ENCODE assay signal across 1 cellular context in the genomic region with DNA sequence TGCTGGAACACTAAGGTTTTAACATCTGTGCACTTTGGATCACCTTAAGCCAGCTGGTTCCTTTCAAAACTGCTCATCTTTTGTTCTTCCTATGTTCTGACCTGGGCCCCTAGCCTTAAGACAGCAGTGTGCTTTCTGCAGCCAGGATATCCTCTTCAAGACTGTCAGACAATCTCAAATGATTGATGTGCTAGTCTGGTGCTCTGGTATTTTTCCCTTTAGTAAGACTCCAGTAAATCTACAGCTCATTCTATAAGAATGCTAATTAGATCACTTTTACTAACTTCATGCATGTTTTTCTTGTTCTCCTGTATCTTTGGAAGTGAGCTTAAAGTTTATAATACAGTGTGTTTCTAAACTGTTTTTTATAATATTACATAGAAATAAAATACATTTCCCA.
A peak's percentile ranks its signal among the peaks of the same experiment; 100 is the strongest.
TF ChIP-seq lines count a peak whose summit lies in the region.

No MANE protein-coding gene starts in this region.

TF ChIP-seq in SK-N-SH treated with all-trans-retinoic acid at 6 μM for 48 hours, 23 proteins besides CTCF, POLR2A, EP300 and RAD21 (continued from another document):
- TF ChIP-seq, protein P1, sequence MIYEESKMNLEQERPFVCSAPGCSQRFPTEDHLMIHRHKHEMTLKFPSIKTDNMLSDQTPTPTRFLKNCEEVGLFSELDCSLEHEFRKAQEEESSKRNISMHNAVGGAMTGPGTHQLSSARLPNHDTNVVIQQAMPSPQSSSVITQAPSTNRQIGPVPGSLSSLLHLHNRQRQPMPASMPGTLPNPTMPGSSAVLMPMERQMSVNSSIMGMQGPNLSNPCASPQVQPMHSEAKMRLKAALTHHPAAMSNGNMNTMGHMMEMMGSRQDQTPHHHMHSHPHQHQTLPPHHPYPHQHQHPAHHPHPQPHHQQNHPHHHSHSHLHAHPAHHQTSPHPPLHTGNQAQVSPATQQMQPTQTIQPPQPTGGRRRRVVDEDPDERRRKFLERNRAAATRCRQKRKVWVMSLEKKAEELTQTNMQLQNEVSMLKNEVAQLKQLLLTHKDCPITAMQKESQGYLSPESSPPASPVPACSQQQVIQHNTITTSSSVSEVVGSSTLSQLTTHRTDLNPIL (CRISPR knock-in tag; IDR thresholded peaks at IDR 0.05; ENCODE audit: low read depth) = peak; percentile 93; the same call in 1 of the 2 replicates
- TF ChIP-seq SNAI2 (CRISPR knock-in tag; IDR thresholded peaks at IDR 0.05) (no peak), ISL1 (CRISPR knock-in tag; IDR thresholded peaks at IDR 0.05) (peak; percentile 82), ZFP3 (CRISPR knock-in tag; IDR thresholded peaks at IDR 0.05) (no peak), CSDC2 (CRISPR knock-in tag; IDR thresholded peaks at IDR 0.05) (no peak), ZFP30 (CRISPR knock-in tag; IDR thresholded peaks at IDR 0.05) (0 out of 2 replicates have a peak, but pooled peaks have one; percentile 13), RARB (CRISPR knock-in tag; IDR thresholded peaks at IDR 0.05) (0 out of 2 replicates have a peak, but pooled peaks have one; percentile 56), PPARA (CRISPR knock-in tag; IDR thresholded peaks at IDR 0.05; ENCODE audit: borderline replicate concordance) (no peak)
- TF ChIP-seq, protein P2, sequence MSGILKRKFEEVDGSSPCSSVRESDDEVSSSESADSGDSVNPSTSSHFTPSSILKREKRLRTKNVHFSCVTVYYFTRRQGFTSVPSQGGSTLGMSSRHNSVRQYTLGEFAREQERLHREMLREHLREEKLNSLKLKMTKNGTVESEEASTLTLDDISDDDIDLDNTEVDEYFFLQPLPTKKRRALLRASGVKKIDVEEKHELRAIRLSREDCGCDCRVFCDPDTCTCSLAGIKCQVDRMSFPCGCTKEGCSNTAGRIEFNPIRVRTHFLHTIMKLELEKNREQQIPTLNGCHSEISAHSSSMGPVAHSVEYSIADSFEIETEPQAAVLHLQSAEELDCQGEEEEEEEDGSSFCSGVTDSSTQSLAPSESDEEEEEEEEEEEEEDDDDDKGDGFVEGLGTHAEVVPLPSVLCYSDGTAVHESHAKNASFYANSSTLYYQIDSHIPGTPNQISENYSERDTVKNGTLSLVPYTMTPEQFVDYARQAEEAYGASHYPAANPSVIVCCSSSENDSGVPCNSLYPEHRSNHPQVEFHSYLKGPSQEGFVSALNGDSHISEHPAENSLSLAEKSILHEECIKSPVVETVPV (CRISPR knock-in tag; IDR thresholded peaks at IDR 0.05) = no peak; the same call in 1 of the 2 replicates
- TF ChIP-seq, protein P3, sequence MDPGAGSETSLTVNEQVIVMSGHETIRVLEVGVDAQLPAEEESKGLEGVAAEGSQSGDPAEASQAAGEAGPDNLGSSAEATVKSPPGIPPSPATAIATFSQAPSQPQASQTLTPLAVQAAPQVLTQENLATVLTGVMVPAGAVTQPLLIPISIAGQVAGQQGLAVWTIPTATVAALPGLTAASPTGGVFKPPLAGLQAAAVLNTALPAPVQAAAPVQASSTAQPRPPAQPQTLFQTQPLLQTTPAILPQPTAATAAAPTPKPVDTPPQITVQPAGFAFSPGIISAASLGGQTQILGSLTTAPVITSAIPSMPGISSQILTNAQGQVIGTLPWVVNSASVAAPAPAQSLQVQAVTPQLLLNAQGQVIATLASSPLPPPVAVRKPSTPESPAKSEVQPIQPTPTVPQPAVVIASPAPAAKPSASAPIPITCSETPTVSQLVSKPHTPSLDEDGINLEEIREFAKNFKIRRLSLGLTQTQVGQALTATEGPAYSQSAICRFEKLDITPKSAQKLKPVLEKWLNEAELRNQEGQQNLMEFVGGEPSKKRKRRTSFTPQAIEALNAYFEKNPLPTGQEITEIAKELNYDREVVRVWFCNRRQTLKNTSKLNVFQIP (CRISPR knock-in tag; IDR thresholded peaks at IDR 0.05; ENCODE audit: borderline replicate concordance, low read depth) = no peak
